Comparison of ENCODE assay signal across 12 cellular contexts in the genomic region with DNA sequence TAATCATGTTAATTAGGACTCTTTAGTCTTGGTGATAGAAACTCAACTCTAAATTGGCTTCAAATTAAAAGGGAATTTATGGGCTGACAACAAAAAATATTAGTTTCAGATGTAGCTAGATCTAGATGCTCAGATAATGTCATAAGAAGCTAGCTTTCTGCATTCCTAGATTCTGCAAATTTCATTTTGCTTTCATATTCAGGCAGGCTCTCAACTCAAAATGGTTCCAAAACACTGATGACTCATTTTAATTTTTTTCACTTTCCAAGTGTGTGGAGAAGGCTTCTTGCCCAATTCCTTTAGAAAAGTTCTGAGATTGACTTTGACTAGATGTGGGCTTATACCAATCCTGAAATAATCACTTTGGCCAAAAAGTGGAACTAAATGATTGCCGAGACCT.
A peak's percentile ranks its signal among the peaks of the same experiment; 100 is the strongest.
DNase-seq lines count a peak whose midpoint lies in the region; ATAC-seq, FAIRE-seq and TF ChIP-seq lines count a peak whose summit lies in the region.
"Had no signal": no experiment of that assay in that cellular context is flagged by ENCODE, and none has a peak within 500 bp of the region (broad histone marks: within the 10 kb centered on the region; RNA-seq: fewer than 3 reads in every experiment).

No MANE protein-coding gene starts in this region.

- TF ChIP-seq CTCF in astrocyte (IDR thresholded peaks at IDR 0.05; ENCODE audit: insufficient read depth, low read depth, low read length), result no peak

- H3K9me3 ChIP-seq in CD4-positive, alpha-beta memory T cell (ENCODE audit: control insufficient read depth in 1 of 2, low read length in 2 of 2), result no peaks in the 10 kb centered on the region
- no peaks in the 10 kb centered on the region for H3K9me3 ChIP-seq in astrocyte (ENCODE audit: insufficient read depth, low read depth, low read length)

- no peaks in the 10 kb centered on the region for H3K4me1 ChIP-seq in CD4-positive, alpha-beta memory T cell (ENCODE audit: insufficient read depth, low read length)
- H3K4me1 ChIP-seq in astrocyte (ENCODE audit: insufficient read depth, low read length), result no peaks in the 10 kb centered on the region

- no peaks in the 10 kb centered on the region for H3K4me1 Mint-ChIP-seq in CD4-positive, alpha-beta memory T cell
- peaks cover 7% of the 10 kb centered on the region for H3K4me1 Mint-ChIP-seq in astrocyte (ENCODE audit: low read depth, unreplicated experiment)
- H3K4me1 Mint-ChIP-seq: activated B cell treated with CpG ODN at 0.5 μM for 24 hours, mesothelial cell of epicardium had no signal

- H3K36me3 Mint-ChIP-seq in CD4-positive, alpha-beta memory T cell, result no peaks in the 10 kb centered on the region
- no peaks in the 10 kb centered on the region for H3K36me3 Mint-ChIP-seq in astrocyte (ENCODE audit: low read depth, unreplicated experiment)
- H3K36me3 Mint-ChIP-seq: mesothelial cell of epicardium had no signal

- H3K9ac ChIP-seq in astrocyte (ENCODE audit: low read length), result no peak overlapping the region

- no peak for TF ChIP-seq POLR2A in erythroblast (IDR thresholded peaks at IDR 0.05; ENCODE audit: low read length)

- H3K4me3 Mint-ChIP-seq in CD4-positive, alpha-beta memory T cell, result peak overlapping the region in 5 of 8 donors; percentile 14 to 60 (median 51)
- no peak overlapping the region for H3K4me3 Mint-ChIP-seq in astrocyte (ENCODE audit: unreplicated experiment)
- H3K4me3 Mint-ChIP-seq: activated B cell treated with CpG ODN at 0.5 μM for 24 hours; CD4-positive, alpha-beta T cell; mesothelial cell of epicardium had no signal

- no peak for FAIRE-seq in astrocyte (lab: Jason Lieb, UNC)

- intact Hi-C loops in CD4-positive, alpha-beta memory T cell (cut with micrococcal nuclease), result no loop called here
- intact Hi-C loops in cardiac septum (cut with DNase I), result no loop called here

- DNase-seq in CD4-positive, alpha-beta memory T cell, result no peak
- no peak for DNase-seq in astrocyte (ENCODE audit: low read depth)
- DNase-seq in cerebellar cortex (ENCODE audit: low spot score), result no peak
- no peak for DNase-seq in erythroblast (lab: John Stamatoyannopoulos, UW)
- no peak for DNase-seq in cardiac septum (ENCODE audit: low spot score)
- DNase-seq: activated B cell treated with CpG ODN at 0.5 μM for 24 hours; CD4-positive, alpha-beta T cell had no signal

- H2AFZ ChIP-seq in astrocyte (ENCODE audit: low read depth, low read length), result no peak overlapping the region

- no peak overlapping the region for H3K27ac ChIP-seq in CD4-positive, alpha-beta memory T cell (ENCODE audit: low read depth, low read length)
- no peak overlapping the region for H3K27ac ChIP-seq in astrocyte (ENCODE audit: low read depth, low read length)

- H3K27me3 ChIP-seq in CD4-positive, alpha-beta memory T cell (ENCODE audit: insufficient read depth, low read length), result no peaks in the 10 kb centered on the region
- H3K27me3 ChIP-seq in astrocyte (ENCODE audit: insufficient read depth, low read length), result no peaks in the 10 kb centered on the region

- POLR2A ChIA-PET in CD4-positive, alpha-beta memory T cell (lab: Charles Lee; ENCODE audit: partially characterized antibody), result no interaction called here

- no peak overlapping the region for H3K27ac Mint-ChIP-seq in CD4-positive, alpha-beta memory T cell
- peak overlapping the region; percentile 26 for H3K27ac Mint-ChIP-seq in astrocyte (ENCODE audit: unreplicated experiment)
- H3K27ac Mint-ChIP-seq: activated B cell treated with CpG ODN at 0.5 μM for 24 hours; CD4-positive, alpha-beta T cell; mesothelial cell of epicardium had no signal

- no peak overlapping the region for H3K4me2 ChIP-seq in astrocyte (ENCODE audit: low read length)

- H4K20me1 ChIP-seq in astrocyte (ENCODE audit: insufficient read depth, low read length), result no peaks in the 10 kb centered on the region

- H3K9me3 Mint-ChIP-seq in CD4-positive, alpha-beta memory T cell, result no peaks in the 10 kb centered on the region
- no peaks in the 10 kb centered on the region for H3K9me3 Mint-ChIP-seq in astrocyte (ENCODE audit: unreplicated experiment)
- H3K9me3 Mint-ChIP-seq: activated B cell treated with CpG ODN at 0.5 μM for 24 hours; CD4-positive, alpha-beta T cell; mesothelial cell of epicardium had no signal

- H3K27me3 Mint-ChIP-seq in CD4-positive, alpha-beta memory T cell, result no peaks in the 10 kb centered on the region
- H3K27me3 Mint-ChIP-seq in astrocyte (ENCODE audit: low read depth, unreplicated experiment), result no peaks in the 10 kb centered on the region
- H3K27me3 Mint-ChIP-seq: activated B cell treated with CpG ODN at 0.5 μM for 24 hours; CD4-positive, alpha-beta T cell had no signal

- H3K36me3 ChIP-seq in CD4-positive, alpha-beta memory T cell (ENCODE audit: insufficient read depth, low read length), result no peaks in the 10 kb centered on the region
- no peaks in the 10 kb centered on the region for H3K36me3 ChIP-seq in astrocyte (ENCODE audit: insufficient read depth, low read length)

- H3K79me2 ChIP-seq in astrocyte (ENCODE audit: insufficient read depth, low read length), result no peaks in the 10 kb centered on the region

- CTCF ChIA-PET in CD4-positive, alpha-beta memory T cell (lab: Charles Lee; ENCODE audit: partially characterized antibody), result no interaction called here

- no peak overlapping the region for H3K4me3 ChIP-seq in CD4-positive, alpha-beta memory T cell (ENCODE audit: low read length in 2 of 2)
- H3K4me3 ChIP-seq in astrocyte (ENCODE audit: insufficient read depth, low read depth, low read length), result no peak overlapping the region

- peak; percentile 41 for ATAC-seq in GM19468 (IDR thresholded peaks at IDR 0.05; ENCODE audit: extremely low read depth, unreplicated experiment)
- peak; percentile 65 for ATAC-seq in HG03103 (IDR thresholded peaks at IDR 0.05; ENCODE audit: low read depth, unreplicated experiment)
- no peak for ATAC-seq in GM18873 (IDR thresholded peaks at IDR 0.05; ENCODE audit: low FRiP score, unreplicated experiment)
- ATAC-seq: Panc1 had no signal
